Comparison of ENCODE assay signal across 8 cellular contexts in the genomic region with DNA sequence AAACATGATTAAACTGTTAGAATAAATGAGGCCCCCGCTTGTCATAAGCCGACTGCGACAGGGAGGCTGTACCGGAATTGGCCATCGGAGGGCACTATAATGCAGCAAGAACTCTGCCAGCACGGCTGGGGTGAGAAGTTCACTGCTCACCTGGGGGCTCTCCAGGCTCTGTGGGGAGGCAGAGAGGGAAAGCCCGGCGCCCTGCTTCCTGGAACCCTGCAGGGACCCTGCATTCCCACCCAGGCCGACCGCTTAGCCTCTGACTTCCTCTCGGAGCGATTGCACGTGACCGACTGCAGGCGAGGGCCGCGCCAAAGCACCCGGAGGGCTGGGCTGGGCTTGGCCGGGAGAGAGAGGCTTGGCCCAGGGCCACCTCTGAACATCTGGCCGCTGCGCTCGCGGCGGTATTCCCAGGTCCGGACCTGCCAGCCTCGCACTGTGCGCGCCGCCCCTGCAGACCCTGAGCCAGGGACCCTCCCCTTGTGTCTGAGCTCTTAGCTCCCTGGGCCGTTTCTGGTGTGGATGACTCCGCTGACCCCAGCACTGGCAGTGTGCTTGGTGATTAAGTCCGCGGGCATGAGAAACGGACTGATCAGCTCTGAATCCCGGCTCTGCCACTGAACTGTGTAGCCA. TPM values are rescaled to one million over a fixed set of nuclear protein-coding genes. Genes with fewer than 3 reads are reported as not detected.
A peak's percentile ranks its signal among the peaks of the same experiment; 100 is the strongest.
DNase-seq lines count a peak whose midpoint lies in the region; ATAC-seq and TF ChIP-seq lines count a peak whose summit lies in the region.

No MANE protein-coding gene starts in this region.

- H3K4me1 Mint-ChIP-seq in naive B cell: peaks cover 0 to 4% (median 0%) of the 10 kb centered on the region in 3 donors

- H3K4me3 ChIP-seq in OCI-LY7 (ENCODE audit: low read depth, low read length, poor library complexity, severe bottlenecking) (peak overlapping the region; percentile 23), esophagus squamous epithelium (peak overlapping the region; percentile 31 to 69 (median 48))

- TF ChIP-seq POLR2A in esophagus squamous epithelium (IDR thresholded peaks at IDR 0.05): no peak

- 4 to 8% methylated on average over 13 to 18 of the region's 35 CpGs for WGBS in esophagus squamous epithelium, 2 donors

- no peaks in the 10 kb centered on the region for H3K36me3 ChIP-seq in OCI-LY7 (ENCODE audit: insufficient read depth, low read length)
- no peaks in the 10 kb centered on the region for H3K36me3 ChIP-seq in esophagus squamous epithelium

- H3K27ac ChIP-seq in OCI-LY7 (ENCODE audit: low read depth, low read length, poor library complexity, severe bottlenecking) (no peak overlapping the region), esophagus squamous epithelium (peak overlapping the region in 3 of 4 donors; percentile 28 to 45 (median 39))

- H3K4me1 ChIP-seq in OCI-LY7 (ENCODE audit: insufficient read depth, low read length, poor library complexity, severe bottlenecking) (peaks cover 6% of the 10 kb centered on the region), esophagus squamous epithelium (peaks cover 0 to 20% (median 7%) of the 10 kb centered on the region in 3 donors)

- BruUV-seq in OCI-LY7 (replicated peaks; lab: Mats Ljungman, UMichigan): no TSS peak

- ATAC-seq in GM21619 (IDR thresholded peaks at IDR 0.05; ENCODE audit: unreplicated experiment) (peak; percentile 93), naive B cell (ENCODE audit: low read depth in 2 of 2) (peak; percentile 91 to 94)

- peak; percentile 52 for DNase-seq in DMS153 (lab: John Stamatoyannopoulos, UW)
- peak; percentile 82 for DNase-seq in OCI-LY7 (ENCODE audit: low spot score)
- DNase-seq in activated T-cell treated with anti-CD3 and anti-CD28 coated beads, Interleukin-2, amount 50 U/mL, for 1 hour: peak; percentile 88
- peak; percentile 30 for DNase-seq in esophagus squamous epithelium (lab: John Stamatoyannopoulos, UW)
- DNase-seq in naive B cell: peak; percentile 74
- DNase-seq in stimulated activated CD8-positive, alpha-beta memory T cell treated with anti-CD3 and anti-CD28 coated beads, Interleukin-7, amount 100 ng/mL, for 4 hours (ENCODE audit: low read depth in 2 of 2): peak; percentile 70 to 73

- peak overlapping the region; percentile 70 for H2AFZ ChIP-seq in OCI-LY7 (ENCODE audit: low read length)

- peaks cover 0 to 9% (median 0%) of the 10 kb centered on the region in 4 donors for H3K27me3 ChIP-seq in esophagus squamous epithelium

- H3K36me3 Mint-ChIP-seq in naive B cell: no peaks in the 10 kb centered on the region

- H3K27ac Mint-ChIP-seq in naive B cell: peak overlapping the region in 3 of 6 donors; percentile 21 to 73 (median 62)

- POLR2A ChIA-PET in OCI-LY7 (lab: Charles Lee): no interaction called here

- no peaks in the 10 kb centered on the region for H3K9me3 ChIP-seq in OCI-LY7 (ENCODE audit: low read length)
- no peaks in the 10 kb centered on the region for H3K9me3 ChIP-seq in esophagus squamous epithelium

- H4K20me1 ChIP-seq in OCI-LY7 (ENCODE audit: insufficient read depth, low read length): no peaks in the 10 kb centered on the region

- H3K9me2 ChIP-seq in OCI-LY7 (ENCODE audit: insufficient read depth, low read length): no peaks in the 10 kb centered on the region

- H3K79me2 ChIP-seq in OCI-LY7 (ENCODE audit: insufficient read depth, low read depth, low read length): no peaks in the 10 kb centered on the region

- CTCF ChIA-PET in OCI-LY7 (lab: Charles Lee; ENCODE audit: unreplicated experiment): no interaction called here

- TF ChIP-seq EP300 in Ishikawa (IDR thresholded peaks at IDR 0.05; ENCODE audit: borderline replicate concordance): peak; percentile 64; the same call in 1 of the 2 replicates

- H3K9me3 Mint-ChIP-seq in naive B cell: no peaks in the 10 kb centered on the region

- peak overlapping the region in 7 of 8 donors; percentile 63 to 87 (median 80) for H3K4me3 Mint-ChIP-seq in naive B cell

- peak; percentile 83 for TF ChIP-seq RAD21 in Ishikawa (IDR thresholded peaks at IDR 0.05; ENCODE audit: low read depth)

- H3K4me2 ChIP-seq in OCI-LY7 (ENCODE audit: low read length): peak overlapping the region; percentile 55

- TF ChIP-seq CTCF in OCI-LY7 (conservative IDR thresholded peaks at IDR 0.05; ENCODE audit: low read length) (peak; percentile 97), esophagus squamous epithelium (IDR thresholded peaks at IDR 0.05) (peak; percentile 72 to 87 (median 84))

- H3K27me3 Mint-ChIP-seq in naive B cell: peaks cover 0 to 8% (median 4%) of the 10 kb centered on the region in 3 donors

- intact Hi-C loops in OCI-LY7 (cut with micrococcal nuclease; ENCODE audit: unreplicated experiment): loop anchor here (1.0 to 10.0 kb wide), 8 partner anchors 60 to 416 kb away; partner anchors contain the start of gene GRAMD1C
- intact Hi-C loops in esophagus squamous epithelium (cut with DNase I): no loop called here

TF ChIP-seq in Ishikawa, 13 proteins besides CTCF, POLR2A, EP300 and RAD21:
- peak; percentile 86 for TF ChIP-seq USF1 (IDR thresholded peaks at IDR 0.05)
- TF ChIP-seq CEBPB (IDR thresholded peaks at IDR 0.05): no peak
- TF ChIP-seq TEAD4 (IDR thresholded peaks at IDR 0.05): peak; percentile 73
- TF ChIP-seq YY1 (IDR thresholded peaks at IDR 0.05; ENCODE audit: low read depth): no peak
- TF ChIP-seq ZBTB7A (IDR thresholded peaks at IDR 0.05; ENCODE audit: low read depth): peak; percentile 73
- TF ChIP-seq, protein P1, sequence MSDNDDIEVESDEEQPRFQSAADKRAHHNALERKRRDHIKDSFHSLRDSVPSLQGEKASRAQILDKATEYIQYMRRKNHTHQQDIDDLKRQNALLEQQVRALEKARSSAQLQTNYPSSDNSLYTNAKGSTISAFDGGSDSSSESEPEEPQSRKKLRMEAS (IDR thresholded peaks at IDR 0.05): peak; percentile 97
- peak; percentile 91 for TF ChIP-seq TCF12 (IDR thresholded peaks at IDR 0.05; ENCODE audit: low read depth)
- TF ChIP-seq CREB1 (IDR thresholded peaks at IDR 0.05; ENCODE audit: low read depth): no peak
- TF ChIP-seq, protein P2, sequence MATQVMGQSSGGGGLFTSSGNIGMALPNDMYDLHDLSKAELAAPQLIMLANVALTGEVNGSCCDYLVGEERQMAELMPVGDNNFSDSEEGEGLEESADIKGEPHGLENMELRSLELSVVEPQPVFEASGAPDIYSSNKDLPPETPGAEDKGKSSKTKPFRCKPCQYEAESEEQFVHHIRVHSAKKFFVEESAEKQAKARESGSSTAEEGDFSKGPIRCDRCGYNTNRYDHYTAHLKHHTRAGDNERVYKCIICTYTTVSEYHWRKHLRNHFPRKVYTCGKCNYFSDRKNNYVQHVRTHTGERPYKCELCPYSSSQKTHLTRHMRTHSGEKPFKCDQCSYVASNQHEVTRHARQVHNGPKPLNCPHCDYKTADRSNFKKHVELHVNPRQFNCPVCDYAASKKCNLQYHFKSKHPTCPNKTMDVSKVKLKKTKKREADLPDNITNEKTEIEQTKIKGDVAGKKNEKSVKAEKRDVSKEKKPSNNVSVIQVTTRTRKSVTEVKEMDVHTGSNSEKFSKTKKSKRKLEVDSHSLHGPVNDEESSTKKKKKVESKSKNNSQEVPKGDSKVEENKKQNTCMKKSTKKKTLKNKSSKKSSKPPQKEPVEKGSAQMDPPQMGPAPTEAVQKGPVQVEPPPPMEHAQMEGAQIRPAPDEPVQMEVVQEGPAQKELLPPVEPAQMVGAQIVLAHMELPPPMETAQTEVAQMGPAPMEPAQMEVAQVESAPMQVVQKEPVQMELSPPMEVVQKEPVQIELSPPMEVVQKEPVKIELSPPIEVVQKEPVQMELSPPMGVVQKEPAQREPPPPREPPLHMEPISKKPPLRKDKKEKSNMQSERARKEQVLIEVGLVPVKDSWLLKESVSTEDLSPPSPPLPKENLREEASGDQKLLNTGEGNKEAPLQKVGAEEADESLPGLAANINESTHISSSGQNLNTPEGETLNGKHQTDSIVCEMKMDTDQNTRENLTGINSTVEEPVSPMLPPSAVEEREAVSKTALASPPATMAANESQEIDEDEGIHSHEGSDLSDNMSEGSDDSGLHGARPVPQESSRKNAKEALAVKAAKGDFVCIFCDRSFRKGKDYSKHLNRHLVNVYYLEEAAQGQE (IDR thresholded peaks at IDR 0.05; ENCODE audit: low read depth): 0 out of 2 replicates have a peak, but pooled peaks have one; percentile 17
- no peak for TF ChIP-seq EGR1 (IDR thresholded peaks at IDR 0.05)
- TF ChIP-seq NFIC (IDR thresholded peaks at IDR 0.05): peak; percentile 97

RNA-seq across cellular contexts. Expression of gene DRD3, which starts 26.2 kb away (rescaled TPM):
- total RNA-seq in OCI-LY7 (2014; rRNA removed; shearing (Covaris generic)): not detected in 2 replicates
- not detected in 2 replicates for total RNA-seq in OCI-LY7 (2022)
- not detected for total RNA-seq in esophagus squamous epithelium
- polyA plus RNA-seq in naive B cell (ENCODE audit: low read depth in 6 of 6): not detected

Comparison
In these comparisons a context has a peak if more than half of its experiments do, and no peak if none do; other contexts are left out.
1. DNase-seq: peak in every context shown above with its lines; median percentile 88 in activated T-cell treated with anti-CD3 and anti-CD28 coated beads, Interleukin-2, amount 50 U/mL, for 1 hour; 82 in OCI-LY7; 74 in naive B cell; 72 in stimulated activated CD8-positive, alpha-beta memory T cell treated with anti-CD3 and anti-CD28 coated beads, Interleukin-7, amount 100 ng/mL, for 4 hours; 52 in DMS153; 30 in esophagus squamous epithelium.